27 cellular contexts compared by ENCODE assay signal in the genomic region with DNA sequence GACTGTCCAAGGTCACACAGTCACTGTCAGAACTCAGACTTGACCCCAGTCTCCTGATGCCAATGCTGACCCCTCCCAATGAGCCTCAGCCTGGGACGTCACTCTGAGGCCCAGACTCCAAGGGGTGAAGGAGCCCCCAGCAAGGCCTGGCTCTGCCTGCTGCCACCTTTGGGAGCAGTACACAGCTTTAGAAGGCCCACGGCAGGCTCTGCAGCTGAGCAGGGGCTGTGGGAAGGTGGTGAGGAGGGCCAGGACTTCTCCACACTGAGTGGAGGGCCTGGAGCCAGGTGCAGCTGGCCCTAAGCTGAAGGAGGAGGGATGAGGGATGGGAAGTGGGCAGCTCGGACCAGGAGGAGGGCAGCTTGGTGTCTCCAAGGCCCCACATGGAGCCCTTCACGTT. TPM values are rescaled to one million over a fixed set of nuclear protein-coding genes. Genes with fewer than 3 reads are reported as not detected.
DNase-seq lines count a peak whose midpoint lies in the region; ATAC-seq and TF ChIP-seq lines count a peak whose summit lies in the region.
"Had no signal": no experiment of that assay in that cellular context is flagged by ENCODE, and none has a peak within 500 bp of the region (broad histone marks: within the 10 kb centered on the region; RNA-seq: fewer than 3 reads in every experiment).

No MANE protein-coding gene starts in this region.

- DNase-seq in activated T-cell treated with anti-CD3 and anti-CD28 coated beads, Interleukin-2, amount 50 U/mL, for 24 hours, result peak; percentile 25
- DNase-seq in activated T-cell treated with anti-CD3 and anti-CD28 coated beads for 4 hours (no peak), RWPE2 (ENCODE audit: low spot score) (peak; percentile 25), lower lobe of right lung (peak; percentile 42), DMS153 (lab: John Stamatoyannopoulos, UW) (no peak), NCI-H2029 (lab: John Stamatoyannopoulos, UW) (no peak)
- DNase-seq in stimulated activated effector memory CD8-positive, alpha-beta T cell treated with anti-CD3 and anti-CD28 coated beads, Interleukin-12 subunit alpha, Interleukin-12 subunit beta, amount 100 ng/mL, for 72 hours (ENCODE audit: low spot score in 2 of 2), result no peak
- no peak for DNase-seq in activated CD8-positive, alpha-beta T cell treated with anti-CD3 and anti-CD28 coated beads for 36 hours
- DNase-seq: foreskin fibroblast; islet precursor cell; KBM-7; left ventricle myocardium superior; naive thymus-derived CD4-positive, alpha-beta T cell; NCI-H1092 treated with DMSO at 0.1 percent for 48 hours; NCI-H187 treated with DMSO at 0.1 percent for 48 hours; NCI-H510A treated with DMSO at 0.1 percent for 48 hours; OCI-M1; SK-N-SH; stimulated activated naive CD8-positive, alpha-beta T cell treated with anti-CD3 and anti-CD28 coated beads, Interleukin-15, Interleukin-2, amounts not matched to agents 100 U/mL and 50 U/mL, for 24 hours; T-helper 2 cell had no signal

- no peak overlapping the region for H3K27ac Mint-ChIP-seq in activated T-cell treated with anti-CD3 and anti-CD28 coated beads, Interleukin-2, amount 50 U/mL, for 24 hours
- peak overlapping the region; percentile 29 for H3K27ac Mint-ChIP-seq in stimulated activated effector memory CD8-positive, alpha-beta T cell treated with anti-CD3 and anti-CD28 coated beads, Interleukin-12 subunit alpha, Interleukin-12 subunit beta, amount 100 ng/mL, for 72 hours
- no peak overlapping the region for H3K27ac Mint-ChIP-seq in activated CD8-positive, alpha-beta T cell treated with anti-CD3 and anti-CD28 coated beads for 36 hours
- H3K27ac Mint-ChIP-seq: mesothelial cell of epicardium had no signal

- no peaks in the 10 kb centered on the region for H3K36me3 ChIP-seq in RWPE2 (ENCODE audit: low read depth)
- H3K36me3 ChIP-seq in lower lobe of right lung, result no peaks in the 10 kb centered on the region
- H3K36me3 ChIP-seq: adrenal gland, esophagus muscularis mucosa, thoracic aorta had no signal

- H3K27ac ChIP-seq in RWPE2 (ENCODE audit: poor library complexity, severe bottlenecking), result no peak overlapping the region
- no peak overlapping the region for H3K27ac ChIP-seq in lower lobe of right lung
- H3K27ac ChIP-seq: adrenal gland, body of pancreas, esophagus muscularis mucosa, skin epidermis, thoracic aorta had no signal

- H3K27me3 Mint-ChIP-seq in activated T-cell treated with anti-CD3 and anti-CD28 coated beads, Interleukin-2, amount 50 U/mL, for 24 hours, result no peaks in the 10 kb centered on the region
- no peaks in the 10 kb centered on the region for H3K27me3 Mint-ChIP-seq in activated CD8-positive, alpha-beta T cell treated with anti-CD3 and anti-CD28 coated beads for 36 hours

- peaks cover 36% of the 10 kb centered on the region for H3K4me1 Mint-ChIP-seq in activated T-cell treated with anti-CD3 and anti-CD28 coated beads, Interleukin-2, amount 50 U/mL, for 24 hours (ENCODE audit: low read depth)
- H3K4me1 Mint-ChIP-seq in stimulated activated effector memory CD8-positive, alpha-beta T cell treated with anti-CD3 and anti-CD28 coated beads, Interleukin-12 subunit alpha, Interleukin-12 subunit beta, amount 100 ng/mL, for 72 hours, result peaks cover 28% of the 10 kb centered on the region
- peaks cover 32% of the 10 kb centered on the region for H3K4me1 Mint-ChIP-seq in activated CD8-positive, alpha-beta T cell treated with anti-CD3 and anti-CD28 coated beads for 36 hours (ENCODE audit: low read depth)

- no peak overlapping the region for H3K4me3 Mint-ChIP-seq in activated T-cell treated with anti-CD3 and anti-CD28 coated beads, Interleukin-2, amount 50 U/mL, for 24 hours
- no peak overlapping the region for H3K4me3 Mint-ChIP-seq in stimulated activated effector memory CD8-positive, alpha-beta T cell treated with anti-CD3 and anti-CD28 coated beads, Interleukin-12 subunit alpha, Interleukin-12 subunit beta, amount 100 ng/mL, for 72 hours
- no peak overlapping the region for H3K4me3 Mint-ChIP-seq in activated CD8-positive, alpha-beta T cell treated with anti-CD3 and anti-CD28 coated beads for 36 hours
- H3K4me3 Mint-ChIP-seq: CD14-positive monocyte; mesothelial cell of epicardium; naive thymus-derived CD4-positive, alpha-beta T cell had no signal

- CTCF ChIA-PET in activated CD8-positive, alpha-beta T cell treated with anti-CD3 and anti-CD28 coated beads for 36 hours (lab: Charles Lee), result no interaction called here

- peaks cover 12% of the 10 kb centered on the region for H3K4me1 ChIP-seq in RWPE2 (ENCODE audit: insufficient read depth, poor library complexity, severe bottlenecking)
- peaks cover 27% of the 10 kb centered on the region for H3K4me1 ChIP-seq in lower lobe of right lung

- no peak for TF ChIP-seq CTCF in RWPE2 (IDR thresholded peaks at IDR 0.05; ENCODE audit: poor library complexity, severe bottlenecking)
- no peak for TF ChIP-seq CTCF in lower lobe of right lung (IDR thresholded peaks at IDR 0.05)
- TF ChIP-seq CTCF in activated CD8-positive, alpha-beta T cell treated with anti-CD3 and anti-CD28 coated beads for 36 hours (IDR thresholded peaks at IDR 0.05), result no peak

- no peak overlapping the region for H3K4me3 ChIP-seq in RWPE2 (ENCODE audit: severe bottlenecking)
- no peak overlapping the region for H3K4me3 ChIP-seq in lower lobe of right lung
- H3K4me3 ChIP-seq: adrenal gland, body of pancreas, esophagus muscularis mucosa, skin epidermis, thoracic aorta had no signal

- ATAC-seq in RWPE2 (ENCODE audit: low read depth) (no peak), lower lobe of right lung (no peak)
- ATAC-seq in stimulated activated effector memory CD8-positive, alpha-beta T cell treated with anti-CD3 and anti-CD28 coated beads, Interleukin-12 subunit alpha, Interleukin-12 subunit beta, amount 100 ng/mL, for 72 hours, result no peak
- no peak for ATAC-seq in activated CD8-positive, alpha-beta T cell treated with anti-CD3 and anti-CD28 coated beads for 36 hours
- ATAC-seq: body of pancreas; left ventricle myocardium superior; naive thymus-derived CD4-positive, alpha-beta T cell; stimulated activated naive CD8-positive, alpha-beta T cell treated with anti-CD3 and anti-CD28 coated beads, Interleukin-15, Interleukin-2, amounts not matched to agents 100 U/mL and 50 U/mL, for 24 hours had no signal

- intact Hi-C loops in lower lobe of right lung (cut with DNase I), result no loop called here
- intact Hi-C loops in activated CD8-positive, alpha-beta T cell treated with anti-CD3 and anti-CD28 coated beads for 36 hours (cut with micrococcal nuclease), result no loop called here

- no peaks in the 10 kb centered on the region for H3K9me3 Mint-ChIP-seq in activated T-cell treated with anti-CD3 and anti-CD28 coated beads, Interleukin-2, amount 50 U/mL, for 24 hours
- no peaks in the 10 kb centered on the region for H3K9me3 Mint-ChIP-seq in stimulated activated effector memory CD8-positive, alpha-beta T cell treated with anti-CD3 and anti-CD28 coated beads, Interleukin-12 subunit alpha, Interleukin-12 subunit beta, amount 100 ng/mL, for 72 hours
- H3K9me3 Mint-ChIP-seq in activated CD8-positive, alpha-beta T cell treated with anti-CD3 and anti-CD28 coated beads for 36 hours, result no peaks in the 10 kb centered on the region
- H3K9me3 Mint-ChIP-seq: CD14-positive monocyte had no signal

- H3K36me3 Mint-ChIP-seq in activated T-cell treated with anti-CD3 and anti-CD28 coated beads, Interleukin-2, amount 50 U/mL, for 24 hours (ENCODE audit: low read depth), result no peaks in the 10 kb centered on the region
- H3K36me3 Mint-ChIP-seq in stimulated activated effector memory CD8-positive, alpha-beta T cell treated with anti-CD3 and anti-CD28 coated beads, Interleukin-12 subunit alpha, Interleukin-12 subunit beta, amount 100 ng/mL, for 72 hours, result no peaks in the 10 kb centered on the region
- no peaks in the 10 kb centered on the region for H3K36me3 Mint-ChIP-seq in activated CD8-positive, alpha-beta T cell treated with anti-CD3 and anti-CD28 coated beads for 36 hours (ENCODE audit: low read depth)
- H3K36me3 Mint-ChIP-seq: CD14-positive monocyte had no signal

- H3K9me3 ChIP-seq in RWPE2 (ENCODE audit: severe bottlenecking) (no peaks in the 10 kb centered on the region), lower lobe of right lung (no peaks in the 10 kb centered on the region)
- H3K9me3 ChIP-seq: adrenal gland, body of pancreas, esophagus muscularis mucosa, SK-N-SH, thoracic aorta had no signal

- POLR2A ChIA-PET in activated CD8-positive, alpha-beta T cell treated with anti-CD3 and anti-CD28 coated beads for 36 hours (lab: Charles Lee), result interaction anchor here (0.7 kb wide), 1 partner anchor 195 kb away, joined by 4 read pairs; no protein-coding TSS in a partner anchor

- H3K27me3 ChIP-seq in RWPE2 (ENCODE audit: insufficient read depth, poor library complexity, severe bottlenecking) (no peaks in the 10 kb centered on the region), lower lobe of right lung (ENCODE audit: low read depth) (no peaks in the 10 kb centered on the region)
- H3K27me3 ChIP-seq: adrenal gland, body of pancreas, esophagus muscularis mucosa had no signal

RNA-seq across cellular contexts. Expression of gene ZMIZ1, which starts 23.9 kb away (rescaled TPM):
- 102 TPM for total RNA-seq in lower lobe of right lung
- total RNA-seq in activated CD8-positive, alpha-beta T cell treated with anti-CD3 and anti-CD28 coated beads for 36 hours, result 10 to 100 TPM; 46.5 to 52.2 TPM

Comparison
In these comparisons a context has a peak if more than half of its experiments do, and no peak if none do; other contexts are left out.
1. DNase-seq: peak in activated T-cell treated with anti-CD3 and anti-CD28 coated beads, Interleukin-2, amount 50 U/mL, for 24 hours (single experiment), RWPE2 (single experiment) and lower lobe of right lung (single experiment); none in activated T-cell treated with anti-CD3 and anti-CD28 coated beads for 4 hours (single experiment), stimulated activated effector memory CD8-positive, alpha-beta T cell treated with anti-CD3 and anti-CD28 coated beads, Interleukin-12 subunit alpha, Interleukin-12 subunit beta, amount 100 ng/mL, for 72 hours (0 of 2), DMS153 (single experiment), NCI-H2029 (single experiment) and activated CD8-positive, alpha-beta T cell treated with anti-CD3 and anti-CD28 coated beads for 36 hours (single experiment).